7 cellular contexts compared by ENCODE assay signal in genomic region chr18:8607776-8608682, GRCh38. TPM values are rescaled to one million over a fixed set of nuclear protein-coding genes. Genes with fewer than 3 reads are reported as not detected.
A peak's percentile ranks its signal among the peaks of the same experiment; 100 is the strongest.
DNase-seq lines count a peak whose midpoint lies in the region; ATAC-seq and TF ChIP-seq lines count a peak whose summit lies in the region.

No MANE protein-coding gene starts in this region.

- TF ChIP-seq CTCF in epithelial cell of proximal tubule (conservative IDR thresholded peaks at IDR 0.05; ENCODE audit: low read depth, low read length) = no peak
- no peak for TF ChIP-seq CTCF in prostate gland (IDR thresholded peaks at IDR 0.05)

- peak; percentile 67 for DNase-seq in NAMALWA (ENCODE audit: low spot score)
- peak; percentile 73 for DNase-seq in epithelial cell of proximal tubule (ENCODE audit: low read depth)
- no peak for DNase-seq in prostate gland (ENCODE audit: low spot score)
- DNase-seq in epidermal melanocyte (ENCODE audit: insufficient read length, low spot score) = no peak
- no peak for DNase-seq in NCI-H526 (lab: John Stamatoyannopoulos, UW)

- no peaks in the 10 kb centered on the region for H3K9me3 ChIP-seq in prostate gland

- H3K27ac ChIP-seq in prostate gland = peak overlapping the region; percentile 53 to 58

- no peaks in the 10 kb centered on the region for H3K36me3 ChIP-seq in prostate gland

- intact Hi-C loops in prostate gland (cut with DNase I) = no loop called here

- TF ChIP-seq POLR2A in prostate gland (IDR thresholded peaks at IDR 0.05) = no peak

- no peaks in the 10 kb centered on the region for H3K27me3 ChIP-seq in prostate gland (replicated peaks; ENCODE audit: insufficient read depth)

- 72% methylated on average over 17 of the region's 17 CpGs for WGBS in prostate gland

- H3K4me1 ChIP-seq in prostate gland (replicated peaks) = no peaks in the 10 kb centered on the region

- ATAC-seq in GM21447 (IDR thresholded peaks at IDR 0.05; ENCODE audit: unreplicated experiment) (peak; percentile 34), HG02870 (IDR thresholded peaks at IDR 0.05; ENCODE audit: unreplicated experiment) (no peak)

- H3K4me3 ChIP-seq in epithelial cell of proximal tubule (ENCODE audit: low read depth, low read length) (peak overlapping the region; percentile 56), prostate gland (peak overlapping the region; percentile 74 to 82)

RNA-seq across cellular contexts. Expression of gene RAB12, which starts 1.2 kb away (rescaled TPM):
- total RNA-seq in epithelial cell of proximal tubule (42.1 and 44.3 TPM in 2 replicates), prostate gland (10 to 100 TPM; 22.4 to 39.0 TPM)

Comparison
In these comparisons a context has a peak if more than half of its experiments do, and no peak if none do; other contexts are left out.
1. DNase-seq: peak in NAMALWA (single experiment) and epithelial cell of proximal tubule (single experiment); none in prostate gland (single experiment), epidermal melanocyte (single experiment) and NCI-H526 (0 of 2).